Comparison of ENCODE assay signal across 33 cellular contexts in the genomic region with DNA sequence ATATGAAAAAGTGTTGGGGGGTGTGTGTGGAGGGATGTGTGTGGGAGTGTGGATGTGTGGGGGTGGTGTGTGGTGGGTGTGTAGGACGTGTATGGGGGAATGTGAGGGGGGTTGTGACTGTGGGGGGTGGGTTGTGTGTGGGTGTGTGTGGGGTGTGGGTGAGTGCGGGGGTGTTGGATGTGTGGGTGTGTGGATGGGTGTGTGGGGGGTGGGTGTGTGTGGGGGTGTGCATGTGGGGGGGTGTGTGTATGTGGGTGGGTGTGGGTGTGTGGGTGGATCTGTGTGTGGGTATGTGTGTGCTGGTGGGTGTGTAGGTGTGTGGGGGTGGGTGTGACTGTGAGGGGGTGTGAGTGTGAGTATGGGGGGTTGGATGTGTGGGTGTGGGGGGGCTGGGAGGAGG. TPM values are rescaled to one million over a fixed set of nuclear protein-coding genes. Genes with fewer than 3 reads are reported as not detected.
"Had no signal": no experiment of that assay in that cellular context is flagged by ENCODE, and none has a peak within 500 bp of the region (broad histone marks: within the 10 kb centered on the region; RNA-seq: fewer than 3 reads in every experiment).

No MANE protein-coding gene starts in this region.

- H3K36me3 Mint-ChIP-seq: activated naive CD4-positive, alpha-beta T cell treated with anti-CD3 and anti-CD28 coated beads, Interleukin-2, amount 50 U/mL, for 24 hours; activated naive CD8-positive, alpha-beta T cell treated with anti-CD3 and anti-CD28 coated beads for 36 hours had no signal

- H3K4me1 Mint-ChIP-seq: activated B cell treated with CpG ODN at 0.5 μM for 24 hours; activated T-helper 17 cell treated with anti-CD3 and anti-CD28 coated beads, Interleukin-2, amount 50 U/mL, for 72 hours; T-helper 17 cell had no signal

- H3K9me3 Mint-ChIP-seq: activated B cell treated with CpG ODN at 0.5 μM for 24 hours; activated CD8-positive, alpha-beta T cell treated with anti-CD3 and anti-CD28 coated beads for 36 hours; activated naive CD4-positive, alpha-beta T cell treated with anti-CD3 and anti-CD28 coated beads for 36 hours; activated naive CD4-positive, alpha-beta T cell treated with anti-CD3 and anti-CD28 coated beads, Interleukin-2, amount 50 U/mL, for 24 hours; activated naive CD8-positive, alpha-beta T cell treated with anti-CD3 and anti-CD28 coated beads for 36 hours; activated naive CD8-positive, alpha-beta T cell treated with anti-CD3 and anti-CD28 coated beads, Interleukin-2, amount 50 U/mL, for 24 hours; activated T-cell treated with anti-CD3 and anti-CD28 coated beads, Interleukin-2, amount 50 U/mL, for 4 hours; activated T-helper 17 cell treated with anti-CD3 and anti-CD28 coated beads, Interleukin-2, amount 50 U/mL, for 72 hours; effector memory CD8-positive, alpha-beta T cell; T-helper 2 cell treated with Interferon-gamma antibody and Interleukin-4, amounts not matched to agents 5 μg/mL and 100 μg/mL, for 36 hours had no signal

- H3K27me3 Mint-ChIP-seq: activated B cell treated with CpG ODN at 0.5 μM for 24 hours; effector memory CD8-positive, alpha-beta T cell had no signal

- H3K9me3 ChIP-seq: adrenal gland, body of pancreas, heart left ventricle had no signal

- H3K27ac ChIP-seq: adrenal gland, body of pancreas, WERI-Rb-1 had no signal

- H3K4me3 Mint-ChIP-seq: activated B cell treated with CpG ODN at 0.5 μM for 24 hours; activated CD8-positive, alpha-beta T cell treated with anti-CD3 and anti-CD28 coated beads for 36 hours; activated naive CD4-positive, alpha-beta T cell treated with anti-CD3 and anti-CD28 coated beads for 36 hours; activated naive CD4-positive, alpha-beta T cell treated with anti-CD3 and anti-CD28 coated beads, Interleukin-2, amount 50 U/mL, for 24 hours; activated naive CD8-positive, alpha-beta T cell treated with anti-CD3 and anti-CD28 coated beads for 36 hours; activated naive CD8-positive, alpha-beta T cell treated with anti-CD3 and anti-CD28 coated beads, Interleukin-2, amount 50 U/mL, for 24 hours; activated T-cell treated with anti-CD3 and anti-CD28 coated beads, Interleukin-2, amount 50 U/mL, for 4 hours; activated T-helper 17 cell treated with anti-CD3 and anti-CD28 coated beads, Interleukin-2, amount 50 U/mL, for 72 hours; effector memory CD8-positive, alpha-beta T cell; T-helper 17 cell; T-helper 2 cell treated with Interferon-gamma antibody and Interleukin-4, amounts not matched to agents 5 μg/mL and 100 μg/mL, for 36 hours had no signal

- ATAC-seq: activated CD4-positive, CD25-positive, alpha-beta regulatory T cell treated with anti-CD3 and anti-CD28 coated beads, Interleukin-2, amount 50 U/mL, for 24 hours; activated CD8-positive, alpha-beta T cell treated with anti-CD3 and anti-CD28 coated beads for 36 hours; activated naive CD8-positive, alpha-beta T cell treated with anti-CD3 and anti-CD28 coated beads, Interleukin-2, amount 50 U/mL, for 24 hours; activated T-cell treated with anti-CD3 and anti-CD28 coated beads, Interleukin-2, amount 50 U/mL, for 4 hours; activated T-helper 17 cell treated with anti-CD3 and anti-CD28 coated beads, Interleukin-2, amount 50 U/mL, for 72 hours; body of pancreas; effector memory CD8-positive, alpha-beta T cell; heart left ventricle; T-helper 17 cell had no signal

- DNase-seq: activated B cell treated with CpG ODN at 0.5 μM for 24 hours; activated CD4-positive, alpha-beta T cell treated with anti-CD3 and anti-CD28 coated beads for 48 hours; activated CD4-positive, alpha-beta T cell treated with anti-CD3 and anti-CD28 coated beads, Interleukin-2, amount 50 U/mL, for 1 hour; activated CD4-positive, alpha-beta T cell treated with anti-CD3 and anti-CD28 coated beads, Interleukin-2, amount 50 U/mL, for 48 hours; activated CD8-positive, alpha-beta memory T cell treated with anti-CD3 and anti-CD28 coated beads for 24 hours; activated CD8-positive, alpha-beta T cell treated with anti-CD3 and anti-CD28 coated beads for 36 hours; activated effector memory CD4-positive, alpha-beta T cell treated with Interleukin-2 at 50 U/mL for 16 hours; activated naive CD4-positive, alpha-beta T cell treated with anti-CD3 and anti-CD28 coated beads for 36 hours; activated naive CD8-positive, alpha-beta T cell treated with anti-CD3 and anti-CD28 coated beads for 36 hours; activated naive CD8-positive, alpha-beta T cell treated with anti-CD3 and anti-CD28 coated beads, Interleukin-2, amount 50 U/mL, for 24 hours; activated T-cell treated with anti-CD3 and anti-CD28 coated beads, Interleukin-2, amount 50 U/mL, for 4 hours; adrenal gland; amygdala; aorta; body of pancreas; cortex of kidney; dermis blood vessel endothelial cell; effector CD4-positive, alpha-beta T cell; effector memory CD8-positive, alpha-beta T cell; erythroblast; foreskin fibroblast; glutamatergic neuron; heart left ventricle; T-helper 1 cell; T-helper 17 cell; T1000; WERI-Rb-1 had no signal

- H3K27me3 ChIP-seq: adrenal gland, body of pancreas, heart left ventricle had no signal

- H3K27ac Mint-ChIP-seq: activated B cell treated with CpG ODN at 0.5 μM for 24 hours; activated CD8-positive, alpha-beta T cell treated with anti-CD3 and anti-CD28 coated beads for 36 hours; activated naive CD4-positive, alpha-beta T cell treated with anti-CD3 and anti-CD28 coated beads for 36 hours; activated naive CD4-positive, alpha-beta T cell treated with anti-CD3 and anti-CD28 coated beads, Interleukin-2, amount 50 U/mL, for 24 hours; activated naive CD8-positive, alpha-beta T cell treated with anti-CD3 and anti-CD28 coated beads for 36 hours; activated naive CD8-positive, alpha-beta T cell treated with anti-CD3 and anti-CD28 coated beads, Interleukin-2, amount 50 U/mL, for 24 hours; activated T-helper 17 cell treated with anti-CD3 and anti-CD28 coated beads, Interleukin-2, amount 50 U/mL, for 72 hours; effector memory CD8-positive, alpha-beta T cell; T-helper 17 cell; T-helper 2 cell treated with Interferon-gamma antibody and Interleukin-4, amounts not matched to agents 5 μg/mL and 100 μg/mL, for 36 hours had no signal

- H3K36me3 ChIP-seq: adrenal gland, WERI-Rb-1 had no signal

- H3K4me1 ChIP-seq: adrenal gland, body of pancreas had no signal

- FAIRE-seq: colon, frontal cortex had no signal

- H3K4me3 ChIP-seq: adrenal gland, body of pancreas, heart left ventricle had no signal

RNA-seq across cellular contexts. Expression of a gene that starts 47.8 kb away (rescaled TPM):
- total RNA-seq: activated B cell treated with CpG ODN at 0.5 μM for 24 hours; activated CD8-positive, alpha-beta T cell treated with anti-CD3 and anti-CD28 coated beads for 36 hours; activated naive CD4-positive, alpha-beta T cell treated with anti-CD3 and anti-CD28 coated beads for 36 hours; activated T-helper 17 cell treated with anti-CD3 and anti-CD28 coated beads, Interleukin-2, amount 50 U/mL, for 72 hours; T-helper 17 cell had no signal
